ENCODE assay signal across 9 cellular contexts in genomic region chr3:23325466-23326065, GRCh38.
DNase-seq lines count a peak whose midpoint lies in the region; ATAC-seq and TF ChIP-seq lines count a peak whose summit lies in the region.
"Had no signal": no experiment of that assay in that cellular context is flagged by ENCODE, and none has a peak within 500 bp of the region (broad histone marks: within the 10 kb centered on the region; RNA-seq: fewer than 3 reads in every experiment).

No MANE protein-coding gene starts in this region.

- H3K9me3 ChIP-seq in RWPE2 (ENCODE audit: severe bottlenecking), result no peaks in the 10 kb centered on the region

- peaks cover 25% of the 10 kb centered on the region for H3K4me1 ChIP-seq in RWPE2 (ENCODE audit: insufficient read depth, poor library complexity, severe bottlenecking)

- no peak for TF ChIP-seq CTCF in RWPE2 (IDR thresholded peaks at IDR 0.05; ENCODE audit: poor library complexity, severe bottlenecking)

- no peaks in the 10 kb centered on the region for H3K36me3 ChIP-seq in RWPE2 (ENCODE audit: low read depth)

- H3K27ac Mint-ChIP-seq in stimulated activated naive CD8-positive, alpha-beta T cell treated with anti-CD3 and anti-CD28 coated beads, Interleukin-15, amount 100 ng/mL, for 72 hours, result peak overlapping the region in 1 of 2 donors; percentile 72
- H3K27ac Mint-ChIP-seq: activated naive CD8-positive, alpha-beta T cell treated with anti-CD3 and anti-CD28 coated beads, Interleukin-2, amount 10 ng/mL, durations not matched to agents 7 days and 5 days had no signal

- no peaks in the 10 kb centered on the region for H3K36me3 Mint-ChIP-seq in activated T-cell treated with anti-CD3 and anti-CD28 coated beads, Interleukin-2, amount 50 U/mL, for 4 hours (ENCODE audit: insufficient read depth)

- no peak for DNase-seq in activated T-cell treated with anti-CD3 and anti-CD28 coated beads, Interleukin-2, amount 50 U/mL, for 4 hours
- no peak for DNase-seq in activated T-cell treated with anti-CD3 and anti-CD28 coated beads, Interleukin-2, amount 50 U/mL, for 48 hours
- no peak for DNase-seq in RWPE2 (ENCODE audit: low spot score)
- no peak for DNase-seq in stimulated activated naive CD8-positive, alpha-beta T cell treated with anti-CD3 and anti-CD28 coated beads, Interleukin-15, amount 100 ng/mL, for 72 hours
- no peak for DNase-seq in stimulated activated CD4-positive, alpha-beta T cell treated with anti-CD3 and anti-CD28 coated beads, Interleukin-4, amount 100 ng/mL, for 1 hour
- no peak for DNase-seq in DMS53 (lab: John Stamatoyannopoulos, UW)
- no peak for DNase-seq in activated CD4-positive, alpha-beta T cell treated with anti-CD3 and anti-CD28 coated beads, Interleukin-2, amount 50 U/mL, for 48 hours
- DNase-seq: activated naive CD8-positive, alpha-beta T cell treated with anti-CD3 and anti-CD28 coated beads, Interleukin-2, amount 10 ng/mL, durations not matched to agents 7 days and 5 days had no signal

- peaks cover 20% of the 10 kb centered on the region for H3K4me1 Mint-ChIP-seq in activated T-cell treated with anti-CD3 and anti-CD28 coated beads, Interleukin-2, amount 50 U/mL, for 4 hours (ENCODE audit: low read depth)
- peaks cover 25% of the 10 kb centered on the region for H3K4me1 Mint-ChIP-seq in stimulated activated naive CD8-positive, alpha-beta T cell treated with anti-CD3 and anti-CD28 coated beads, Interleukin-15, amount 100 ng/mL, for 72 hours

- ATAC-seq in activated T-cell treated with anti-CD3 and anti-CD28 coated beads, Interleukin-2, amount 50 U/mL, for 4 hours, result peak; percentile 58 to 67
- ATAC-seq in HG02870 (IDR thresholded peaks at IDR 0.05; ENCODE audit: unreplicated experiment), result peak; percentile 76
- ATAC-seq in RWPE2 (ENCODE audit: low read depth), result peak; percentile 74
- ATAC-seq in stimulated activated naive CD8-positive, alpha-beta T cell treated with anti-CD3 and anti-CD28 coated beads, Interleukin-15, amount 100 ng/mL, for 72 hours, result peak; percentile 83

- no peaks in the 10 kb centered on the region for H3K9me3 Mint-ChIP-seq in activated T-cell treated with anti-CD3 and anti-CD28 coated beads, Interleukin-2, amount 50 U/mL, for 4 hours
- no peaks in the 10 kb centered on the region for H3K9me3 Mint-ChIP-seq in stimulated activated naive CD8-positive, alpha-beta T cell treated with anti-CD3 and anti-CD28 coated beads, Interleukin-15, amount 100 ng/mL, for 72 hours
- H3K9me3 Mint-ChIP-seq: activated naive CD8-positive, alpha-beta T cell treated with anti-CD3 and anti-CD28 coated beads, Interleukin-2, amount 10 ng/mL, durations not matched to agents 7 days and 5 days had no signal

- H3K27me3 Mint-ChIP-seq in activated T-cell treated with anti-CD3 and anti-CD28 coated beads, Interleukin-2, amount 50 U/mL, for 4 hours (ENCODE audit: low read depth), result no peaks in the 10 kb centered on the region
- no peaks in the 10 kb centered on the region for H3K27me3 Mint-ChIP-seq in stimulated activated naive CD8-positive, alpha-beta T cell treated with anti-CD3 and anti-CD28 coated beads, Interleukin-15, amount 100 ng/mL, for 72 hours
- H3K27me3 Mint-ChIP-seq: activated naive CD8-positive, alpha-beta T cell treated with anti-CD3 and anti-CD28 coated beads, Interleukin-2, amount 10 ng/mL, durations not matched to agents 7 days and 5 days had no signal

- H3K4me3 Mint-ChIP-seq in activated T-cell treated with anti-CD3 and anti-CD28 coated beads, Interleukin-2, amount 50 U/mL, for 4 hours, result no peak overlapping the region
- peak overlapping the region in 1 of 2 donors; percentile 35 for H3K4me3 Mint-ChIP-seq in stimulated activated naive CD8-positive, alpha-beta T cell treated with anti-CD3 and anti-CD28 coated beads, Interleukin-15, amount 100 ng/mL, for 72 hours

- H3K27me3 ChIP-seq in RWPE2 (ENCODE audit: insufficient read depth, poor library complexity, severe bottlenecking), result no peaks in the 10 kb centered on the region

- H3K4me3 ChIP-seq in RWPE2 (ENCODE audit: severe bottlenecking), result no peak overlapping the region

- H3K27ac ChIP-seq in RWPE2 (ENCODE audit: poor library complexity, severe bottlenecking), result peak overlapping the region; percentile 61
